In genomic region chr17:34107019-34107418, GRCh38 we compare ENCODE assay signal across 23 cellular contexts.
DNase-seq lines count a peak whose midpoint lies in the region; ATAC-seq, FAIRE-seq and TF ChIP-seq lines count a peak whose summit lies in the region.
"Had no signal": no experiment of that assay in that cellular context is flagged by ENCODE, and none has a peak within 500 bp of the region (broad histone marks: within the 10 kb centered on the region; RNA-seq: fewer than 3 reads in every experiment).

No MANE protein-coding gene starts in this region.

- H3K27ac Mint-ChIP-seq in H9, result no peak overlapping the region
- no peak overlapping the region for H3K27ac Mint-ChIP-seq in naive thymus-derived CD4-positive, alpha-beta T cell
- H3K27ac Mint-ChIP-seq: B cell; CD4-positive, alpha-beta T cell; CD8-positive, alpha-beta T cell had no signal

- H3K23me2 ChIP-seq in H9 (ENCODE audit: insufficient read length, low read depth, low read length, poor library complexity, severe bottlenecking), result no peaks in the 10 kb centered on the region

- TF ChIP-seq RAD21 in HepG2 (CRISPR knock-in tag; IDR thresholded peaks at IDR 0.05), result no peak

- H3K36me3 ChIP-seq in HepG2 (replicated peaks in 1 of 2; ENCODE audit: control insufficient read depth in 1 of 2, insufficient read depth in 2 of 2, low read length in 2 of 2) (no peaks in the 10 kb centered on the region), right lobe of liver (no peaks in the 10 kb centered on the region)
- no peaks in the 10 kb centered on the region for H3K36me3 ChIP-seq in naive thymus-derived CD4-positive, alpha-beta T cell (ENCODE audit: control insufficient read depth in 2 of 3, insufficient read depth in 3 of 3, low read length in 3 of 3)
- H3K36me3 ChIP-seq: BLaER1 treated with 17β-estradiol and CSF1 and Interleukin-3, amounts not matched to agents 10 nM and 100 nM had no signal

- no peaks in the 10 kb centered on the region for H3K9me3 ChIP-seq in H9 (ENCODE audit: control insufficient read depth, low read depth, low read length)
- no peaks in the 10 kb centered on the region for H3K9me3 ChIP-seq in HepG2 (ENCODE audit: low read length)
- H3K9me3 ChIP-seq in right lobe of liver, result no peaks in the 10 kb centered on the region
- H3K9me3 ChIP-seq in naive thymus-derived CD4-positive, alpha-beta T cell (ENCODE audit: control insufficient read depth in 2 of 3, low read length in 3 of 3), result no peaks in the 10 kb centered on the region
- H3K9me3 ChIP-seq: A549; BLaER1 treated with 17β-estradiol and CSF1 and Interleukin-3, amounts not matched to agents 10 nM and 100 nM; Caco-2 had no signal

- no peak overlapping the region for H4K5ac ChIP-seq in H9 (ENCODE audit: insufficient read length, low read depth, low read length)

- peak; percentile 21 for FAIRE-seq in HepG2 (lab: Jason Lieb, UNC)
- FAIRE-seq: A549, D721Med, G401.6, GM12891, GM19239 had no signal

- no peak overlapping the region for H4K91ac ChIP-seq in H9 (ENCODE audit: insufficient read length, low read depth, low read length)

- no peak overlapping the region for H3K4ac ChIP-seq in H9 (ENCODE audit: low read depth, low read length)

- H3K9me3 Mint-ChIP-seq in H9, result no peaks in the 10 kb centered on the region; a peak in 1 of 5 replicates
- H3K9me3 Mint-ChIP-seq in naive thymus-derived CD4-positive, alpha-beta T cell, result peaks cover 0 to 1% (median 0%) of the 10 kb centered on the region in 11 donors
- H3K9me3 Mint-ChIP-seq: CD4-positive, alpha-beta T cell; CD8-positive, alpha-beta T cell had no signal

- no peaks in the 10 kb centered on the region for H3K79me1 ChIP-seq in H9 (ENCODE audit: insufficient read depth, low read depth, low read length, poor library complexity, severe bottlenecking)

- POLR2A ChIA-PET in HepG2 (lab: Yijun Ruan, JAX), result no interaction called here
- POLR2A ChIA-PET in naive thymus-derived CD4-positive, alpha-beta T cell (lab: Charles Lee), result no interaction called here

- H3K36me3 Mint-ChIP-seq in H9 (ENCODE audit: insufficient read depth in 1 of 3, low read depth in 3 of 3), result no peaks in the 10 kb centered on the region
- no peaks in the 10 kb centered on the region for H3K36me3 Mint-ChIP-seq in naive thymus-derived CD4-positive, alpha-beta T cell
- H3K36me3 Mint-ChIP-seq: CD8-positive, alpha-beta T cell had no signal

- H2AFZ ChIP-seq in H9 (ENCODE audit: low read length) (no peak overlapping the region), HepG2 (ENCODE audit: low read length) (no peak overlapping the region)

- no peak overlapping the region for H2BK120ac ChIP-seq in H9 (ENCODE audit: low read depth, low read length, poor library complexity, severe bottlenecking)

- no peak overlapping the region for H3T11ph ChIP-seq in H9 (ENCODE audit: low read length)

- in situ Hi-C loops in HepG2 (cut with HindIII; ENCODE audit: extremely low pct_ligation_motif_present, low pct_unique_long_range_greater_than_20kb), result no loop called here

- H3K4me3 Mint-ChIP-seq in H9, result no peak overlapping the region
- no peak overlapping the region for H3K4me3 Mint-ChIP-seq in naive thymus-derived CD4-positive, alpha-beta T cell
- H3K4me3 Mint-ChIP-seq: B cell; CD4-positive, alpha-beta T cell; CD8-positive, alpha-beta T cell had no signal

- CTCF ChIA-PET in HepG2 (lab: Yijun Ruan, JAX; ENCODE audit: low intra/inter-chr PET ratio, low total read pairs), result no interaction called here
- CTCF ChIA-PET in naive thymus-derived CD4-positive, alpha-beta T cell (lab: Charles Lee), result no interaction called here

- H3K27ac ChIP-seq in H9 (ENCODE audit: insufficient read length, low read depth, low read length), result no peak overlapping the region
- no peak overlapping the region for H3K27ac ChIP-seq in HepG2 (ENCODE audit: extremely low read length, insufficient read depth, low read length)
- peak overlapping the region in 1 of 3 donors; percentile 26 for H3K27ac ChIP-seq in right lobe of liver
- H3K27ac ChIP-seq in naive thymus-derived CD4-positive, alpha-beta T cell (ENCODE audit: low read depth, low read length), result no peak overlapping the region
- H3K27ac ChIP-seq: 22Rv1; A549; BLaER1 treated with 17β-estradiol and CSF1 and Interleukin-3, amounts not matched to agents 10 nM and 100 nM; C4-2B had no signal

- WGBS in H9 (ENCODE audit: extremely low coverage, insufficient read length, low lambda C conversion rate), result no CpG with 5 or more reads among the region's 2 CpGs
- 0% methylated on average over 2 of the region's 2 CpGs for WGBS in HepG2 (ENCODE audit: low lambda C conversion rate)
- WGBS in right lobe of liver (ENCODE audit: insufficient coverage, low coverage, low lambda C conversion rate, missing lambda C conversion rate), result 44% methylated on average over 2 of the region's 2 CpGs

- H3K27me3 ChIP-seq in H9 (ENCODE audit: insufficient read depth, low read length) (no peaks in the 10 kb centered on the region), HepG2 (ENCODE audit: control insufficient read depth in 1 of 2, insufficient read depth in 2 of 2, low read length in 2 of 2) (no peaks in the 10 kb centered on the region), right lobe of liver (no peaks in the 10 kb centered on the region)
- H3K27me3 ChIP-seq in naive thymus-derived CD4-positive, alpha-beta T cell (ENCODE audit: control insufficient read depth in 2 of 2, insufficient read depth in 2 of 2, low read length in 2 of 2), result no peaks in the 10 kb centered on the region
- H3K27me3 ChIP-seq: BLaER1 treated with 17β-estradiol and CSF1 and Interleukin-3, amounts not matched to agents 10 nM and 100 nM had no signal

- H3K4me2 ChIP-seq in H9 (ENCODE audit: insufficient read depth, insufficient read length, low read length) (no peak overlapping the region), HepG2 (ENCODE audit: low read depth, low read length) (no peak overlapping the region)
- H3K4me2 ChIP-seq: A549; BLaER1 treated with 17β-estradiol and CSF1 and Interleukin-3, amounts not matched to agents 10 nM and 100 nM had no signal

- TF ChIP-seq CTCF in H9 (conservative IDR thresholded peaks at IDR 0.05) (no peak), HepG2 (CRISPR knock-in tag; IDR thresholded peaks at IDR 0.05) (no peak), right lobe of liver (IDR thresholded peaks at IDR 0.05) (no peak)

- no peaks in the 10 kb centered on the region for H4K20me1 ChIP-seq in H9 (ENCODE audit: control insufficient read depth, insufficient read depth, insufficient read length)
- no peaks in the 10 kb centered on the region for H4K20me1 ChIP-seq in HepG2 (ENCODE audit: insufficient read depth, low read length)
- H4K20me1 ChIP-seq: BLaER1 treated with 17β-estradiol and CSF1 and Interleukin-3, amounts not matched to agents 10 nM and 100 nM had no signal

- H3K9ac ChIP-seq in H9 (ENCODE audit: extremely low read depth, insufficient read length, low read length) (no peak overlapping the region), HepG2 (ENCODE audit: insufficient read depth, low read depth, low read length) (no peak overlapping the region)
- H3K9ac ChIP-seq: BLaER1 treated with 17β-estradiol and CSF1 and Interleukin-3, amounts not matched to agents 10 nM and 100 nM had no signal

- peaks cover 0 to 4% of the 10 kb centered on the region in 2 experiments; a peak in 1 of 4 replicates for H3K4me1 Mint-ChIP-seq in H9
- H3K4me1 Mint-ChIP-seq in naive thymus-derived CD4-positive, alpha-beta T cell, result no peaks in the 10 kb centered on the region
- H3K4me1 Mint-ChIP-seq: B cell had no signal

- no peak overlapping the region for H3K18ac ChIP-seq in H9 (ENCODE audit: insufficient read length, low read depth, low read length)

- ATAC-seq in HepG2 (peak; percentile 36; the same call in 2 of the 3 replicates), right lobe of liver (peak; percentile 75 to 85 (median 77))
- no peak for ATAC-seq in naive thymus-derived CD4-positive, alpha-beta T cell
- ATAC-seq: A549; CD8-positive, alpha-beta T cell had no signal

- H3K4me3 ChIP-seq in HepG2 (replicated peaks in 1 of 3; ENCODE audit: insufficient read depth in 1 of 3, low read depth in 2 of 3, low read length in 3 of 3) (no peak overlapping the region), right lobe of liver (no peak overlapping the region)
- no peak overlapping the region for H3K4me3 ChIP-seq in naive thymus-derived CD4-positive, alpha-beta T cell (ENCODE audit: low read length)
- H3K4me3 ChIP-seq: A549; BLaER1 treated with 17β-estradiol and CSF1 and Interleukin-3, amounts not matched to agents 10 nM and 100 nM had no signal

- H3K79me2 ChIP-seq in H9 (ENCODE audit: insufficient read depth, low read length), result no peaks in the 10 kb centered on the region
- no peaks in the 10 kb centered on the region for H3K79me2 ChIP-seq in HepG2 (ENCODE audit: insufficient read depth, low read length)

- intact Hi-C loops in HepG2 (cut with micrococcal nuclease; ENCODE audit: unreplicated experiment) (no loop called here), right lobe of liver (cut with DNase I) (no loop called here)
- intact Hi-C loops in naive thymus-derived CD4-positive, alpha-beta T cell (cut with micrococcal nuclease), result no loop called here

- H2AK5ac ChIP-seq in H9 (ENCODE audit: insufficient read length, low read length), result no peak overlapping the region

- no peak overlapping the region for H2BK12ac ChIP-seq in H9 (ENCODE audit: insufficient read length, low read depth, low read length)

- TF ChIP-seq EP300 in HepG2 (IDR thresholded peaks at IDR 0.05; ENCODE audit: low read depth in 2 of 2, low read length in 2 of 2), result no peak
- no peak for TF ChIP-seq EP300 in HepG2 (CRISPR knock-in tag; IDR thresholded peaks at IDR 0.05; ENCODE audit: borderline replicate concordance)

- no peak overlapping the region for H4K8ac ChIP-seq in H9 (replicated peaks; ENCODE audit: insufficient read length, low read depth, low read length)

- no peak overlapping the region for H2BK15ac ChIP-seq in H9 (ENCODE audit: low read depth, low read length)

- H2BK5ac ChIP-seq in H9 (ENCODE audit: insufficient read length, low read length), result no peak overlapping the region

- H3K23ac ChIP-seq in H9 (ENCODE audit: insufficient read length, low read depth, low read length), result no peak overlapping the region

- BruUV-seq in HepG2 (replicated peaks; lab: Mats Ljungman, UMichigan), result no TSS peak

- no peak overlapping the region for H3K56ac ChIP-seq in H9 (ENCODE audit: insufficient read length, low read depth, low read length)

- DNase-seq in H9, result peak; percentile 9
- peak; percentile 18 for DNase-seq in islet precursor cell
- DNase-seq in HepG2 (ENCODE audit: low spot score), result peak; percentile 9
- peak; percentile 17 to 57 (median 52) for DNase-seq in right lobe of liver
- DNase-seq in MV-4-11 (lab: John Stamatoyannopoulos, UW), result no peak
- DNase-seq in naive thymus-derived CD4-positive, alpha-beta T cell, result no peak
- no peak for DNase-seq in NOMO-1 treated with DMSO at 0.1 percent for 48 hours (lab: John Stamatoyannopoulos, UW; ENCODE audit: unreplicated experiment)
- DNase-seq: AML-193; Caco-2; Calu3; CD4-positive, alpha-beta T cell; CD8-positive, alpha-beta T cell; DMS79 treated with DMSO at 0.1 percent for 48 hours; GF-D8 had no signal

- no peaks in the 10 kb centered on the region for H3K4me1 ChIP-seq in H9 (ENCODE audit: insufficient read depth, low read length)
- H3K4me1 ChIP-seq in HepG2 (ENCODE audit: insufficient read depth, low read length), result 0 out of 2 replicates have a peak, but pooled peaks cover 7% of the 10 kb centered on the region
- H3K4me1 ChIP-seq in right lobe of liver, result peaks cover 0 to 35% (median 10%) of the 10 kb centered on the region in 4 donors
- H3K4me1 ChIP-seq in naive thymus-derived CD4-positive, alpha-beta T cell (ENCODE audit: control insufficient read depth in 2 of 2, insufficient read depth in 2 of 2, low read length in 2 of 2), result no peaks in the 10 kb centered on the region
- H3K4me1 ChIP-seq: A549; BLaER1 treated with 17β-estradiol and CSF1 and Interleukin-3, amounts not matched to agents 10 nM and 100 nM; Caco-2 had no signal

- no peak for TF ChIP-seq POLR2A in HepG2 (IDR thresholded peaks at IDR 0.05; ENCODE audit: insufficient read depth in 1 of 2, low read depth in 2 of 2, low read length in 2 of 2)
- TF ChIP-seq POLR2A in right lobe of liver (IDR thresholded peaks at IDR 0.05), result no peak

- H2BK20ac ChIP-seq in H9 (ENCODE audit: low read depth, low read length, poor library complexity, severe bottlenecking), result no peak overlapping the region

- no peak overlapping the region for H3K14ac ChIP-seq in H9 (ENCODE audit: insufficient read depth, low read length)

- H3K27me3 Mint-ChIP-seq in H9 (ENCODE audit: low read depth), result no peaks in the 10 kb centered on the region
- H3K27me3 Mint-ChIP-seq in naive thymus-derived CD4-positive, alpha-beta T cell, result peaks cover 2 to 34% (median 31%) of the 10 kb centered on the region in 5 donors

Comparison
In these comparisons a context has a peak if more than half of its experiments do, and no peak if none do; other contexts are left out.
1. DNase-seq: peak in H9 (single experiment), islet precursor cell (single experiment), HepG2 (single experiment) and right lobe of liver (3 of 3); none in MV-4-11 (single experiment), naive thymus-derived CD4-positive, alpha-beta T cell (0 of 9) and NOMO-1 treated with DMSO at 0.1 percent for 48 hours (single experiment).